1 cellular context compared by ENCODE assay signal in the genomic region with DNA sequence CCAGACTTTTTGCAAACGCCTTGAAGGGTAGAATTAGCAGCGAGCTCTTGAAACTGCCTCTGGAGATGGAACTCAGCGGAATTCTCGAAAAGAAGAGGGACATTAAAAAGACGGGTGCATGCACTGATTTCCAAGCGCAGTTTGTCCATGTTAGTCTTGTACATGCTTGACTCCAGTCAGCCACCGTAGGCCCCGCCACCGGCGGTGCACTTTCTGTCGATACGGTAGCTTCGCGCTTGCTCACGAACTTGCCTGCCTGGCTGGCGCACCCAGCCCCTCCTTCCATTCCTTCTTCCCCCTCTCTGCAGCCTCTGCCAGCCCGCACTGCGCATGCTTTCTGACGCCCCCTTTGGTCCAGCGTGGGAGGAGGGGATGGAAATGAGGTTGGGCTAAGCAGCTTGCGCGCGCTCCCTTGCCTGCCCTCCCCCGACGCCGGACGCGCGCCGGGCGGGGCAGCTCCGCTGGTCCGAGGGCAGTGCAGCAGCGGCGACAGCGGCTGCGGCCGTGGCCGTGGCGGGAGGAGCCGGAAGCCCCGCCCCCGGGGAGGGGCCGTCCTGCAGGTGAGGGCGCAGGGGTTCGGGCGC.
TF ChIP-seq lines count a peak whose summit lies in the region.

A gene with protein sequence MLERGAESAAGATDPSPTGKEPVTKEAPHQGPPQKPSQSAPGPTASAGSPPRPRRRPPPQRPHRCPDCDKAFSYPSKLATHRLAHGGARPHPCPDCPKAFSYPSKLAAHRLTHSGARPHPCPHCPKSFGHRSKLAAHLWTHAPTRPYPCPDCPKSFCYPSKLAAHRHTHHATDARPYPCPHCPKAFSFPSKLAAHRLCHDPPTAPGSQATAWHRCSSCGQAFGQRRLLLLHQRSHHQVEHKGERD (plus strand): TSS at position 227 of the 584 bp plus-strand sequence. CDS start 1,235 bp downstream, outside the sequence.

TF ChIP-seq in neural cell, 6 proteins besides CTCF, POLR2A, EP300 and RAD21 (continued from another document):
- TF ChIP-seq, protein P1, sequence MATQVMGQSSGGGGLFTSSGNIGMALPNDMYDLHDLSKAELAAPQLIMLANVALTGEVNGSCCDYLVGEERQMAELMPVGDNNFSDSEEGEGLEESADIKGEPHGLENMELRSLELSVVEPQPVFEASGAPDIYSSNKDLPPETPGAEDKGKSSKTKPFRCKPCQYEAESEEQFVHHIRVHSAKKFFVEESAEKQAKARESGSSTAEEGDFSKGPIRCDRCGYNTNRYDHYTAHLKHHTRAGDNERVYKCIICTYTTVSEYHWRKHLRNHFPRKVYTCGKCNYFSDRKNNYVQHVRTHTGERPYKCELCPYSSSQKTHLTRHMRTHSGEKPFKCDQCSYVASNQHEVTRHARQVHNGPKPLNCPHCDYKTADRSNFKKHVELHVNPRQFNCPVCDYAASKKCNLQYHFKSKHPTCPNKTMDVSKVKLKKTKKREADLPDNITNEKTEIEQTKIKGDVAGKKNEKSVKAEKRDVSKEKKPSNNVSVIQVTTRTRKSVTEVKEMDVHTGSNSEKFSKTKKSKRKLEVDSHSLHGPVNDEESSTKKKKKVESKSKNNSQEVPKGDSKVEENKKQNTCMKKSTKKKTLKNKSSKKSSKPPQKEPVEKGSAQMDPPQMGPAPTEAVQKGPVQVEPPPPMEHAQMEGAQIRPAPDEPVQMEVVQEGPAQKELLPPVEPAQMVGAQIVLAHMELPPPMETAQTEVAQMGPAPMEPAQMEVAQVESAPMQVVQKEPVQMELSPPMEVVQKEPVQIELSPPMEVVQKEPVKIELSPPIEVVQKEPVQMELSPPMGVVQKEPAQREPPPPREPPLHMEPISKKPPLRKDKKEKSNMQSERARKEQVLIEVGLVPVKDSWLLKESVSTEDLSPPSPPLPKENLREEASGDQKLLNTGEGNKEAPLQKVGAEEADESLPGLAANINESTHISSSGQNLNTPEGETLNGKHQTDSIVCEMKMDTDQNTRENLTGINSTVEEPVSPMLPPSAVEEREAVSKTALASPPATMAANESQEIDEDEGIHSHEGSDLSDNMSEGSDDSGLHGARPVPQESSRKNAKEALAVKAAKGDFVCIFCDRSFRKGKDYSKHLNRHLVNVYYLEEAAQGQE (IDR thresholded peaks at IDR 0.05; ENCODE audit: borderline replicate concordance) = peak; percentile 27
- no peak for TF ChIP-seq TAF1 (IDR thresholded peaks at IDR 0.05; ENCODE audit: low read depth)
